In genomic region chr16:85157372-85157771, GRCh38 we compare ENCODE assay signal across 13 cellular contexts. TPM values are rescaled to one million over a fixed set of nuclear protein-coding genes. Genes with fewer than 3 reads are reported as not detected.
DNase-seq lines count a peak whose midpoint lies in the region; ATAC-seq and TF ChIP-seq lines count a peak whose summit lies in the region.
"Had no signal": no experiment of that assay in that cellular context is flagged by ENCODE, and none has a peak within 500 bp of the region (broad histone marks: within the 10 kb centered on the region; RNA-seq: fewer than 3 reads in every experiment).

No MANE protein-coding gene starts in this region.

- peaks cover 2% of the 10 kb centered on the region for H3K27me3 Mint-ChIP-seq in activated B cell treated with CpG ODN at 0.5 μM for 24 hours
- peaks cover 0 to 2% (median 0%) of the 10 kb centered on the region in 3 donors for H3K27me3 Mint-ChIP-seq in immature natural killer cell (ENCODE audit: low read depth in 3 of 3)
- peaks cover 12 to 13% of the 10 kb centered on the region in 2 donors for H3K27me3 Mint-ChIP-seq in stimulated activated naive B cell treated with anti-CD40 and anti-IgM and Interleukin-4, amounts not matched to agents 10 μg/mL and 1 μg/mL and 100 μg/mL, for 72 hours

- TF ChIP-seq CTCF in cardiac muscle cell (IDR thresholded peaks at IDR 0.05; ENCODE audit: low read depth, low read length) = no peak
- no peak for TF ChIP-seq CTCF in activated B cell treated with CpG ODN at 0.5 μM for 24 hours (IDR thresholded peaks at IDR 0.05)
- no peak for TF ChIP-seq CTCF in MM.1S (IDR thresholded peaks at IDR 0.05; ENCODE audit: low read length)

- H3K4me1 Mint-ChIP-seq in activated B cell treated with CpG ODN at 0.5 μM for 24 hours (peaks cover 12% of the 10 kb centered on the region), immature natural killer cell (peaks cover 14 to 16% of the 10 kb centered on the region in 2 donors)
- H3K4me1 Mint-ChIP-seq in stimulated activated naive B cell treated with anti-CD40 and anti-IgM and Interleukin-4, amounts not matched to agents 10 μg/mL and 1 μg/mL and 100 μg/mL, for 72 hours = peaks cover 11% of the 10 kb centered on the region in 2 donors

- no peaks in the 10 kb centered on the region for H3K9me3 Mint-ChIP-seq in activated B cell treated with CpG ODN at 0.5 μM for 24 hours
- no peaks in the 10 kb centered on the region for H3K9me3 Mint-ChIP-seq in immature natural killer cell
- no peaks in the 10 kb centered on the region for H3K9me3 Mint-ChIP-seq in stimulated activated naive B cell treated with anti-CD40 and anti-IgM and Interleukin-4, amounts not matched to agents 10 μg/mL and 1 μg/mL and 100 μg/mL, for 72 hours

- DNase-seq in cardiac muscle cell (ENCODE audit: low read depth in 1 of 2, low spot score in 1 of 2) = no peak
- DNase-seq in Right ventricle myocardium superior = no peak
- no peak for DNase-seq in activated B cell treated with CpG ODN at 0.5 μM for 24 hours
- DNase-seq in immature natural killer cell = no peak
- no peak for DNase-seq in stimulated activated naive B cell treated with anti-CD40 and anti-IgM and Interleukin-4, amounts not matched to agents 10 μg/mL and 1 μg/mL and 100 μg/mL, for 72 hours
- no peak for DNase-seq in NCI-H510A treated with DMSO at 0.1 percent for 48 hours (lab: John Stamatoyannopoulos, UW)
- no peak for DNase-seq in MM.1S
- no peak for DNase-seq in kidney glomerular epithelial cell (lab: John Stamatoyannopoulos, UW)
- DNase-seq: GDM1, NCI-H1694 had no signal

- no peaks in the 10 kb centered on the region for H3K9me2 ChIP-seq in MM.1S (replicated peaks; ENCODE audit: insufficient read depth, low read length)

- ATAC-seq in Right ventricle myocardium superior (ENCODE audit: poor library complexity) (no peak), activated B cell treated with CpG ODN at 0.5 μM for 24 hours (ENCODE audit: low read depth) (no peak)
- ATAC-seq in stimulated activated naive B cell treated with anti-CD40 and anti-IgM and Interleukin-4, amounts not matched to agents 10 μg/mL and 1 μg/mL and 100 μg/mL, for 72 hours (replicated peaks) = peak in 1 of 2 donors; percentile 28

- H3K36me3 Mint-ChIP-seq in activated B cell treated with CpG ODN at 0.5 μM for 24 hours (ENCODE audit: low read depth) (no peaks in the 10 kb centered on the region), immature natural killer cell (no peaks in the 10 kb centered on the region)
- H3K36me3 Mint-ChIP-seq in stimulated activated naive B cell treated with anti-CD40 and anti-IgM and Interleukin-4, amounts not matched to agents 10 μg/mL and 1 μg/mL and 100 μg/mL, for 72 hours = no peaks in the 10 kb centered on the region

- CTCF ChIA-PET in activated B cell treated with CpG ODN at 0.5 μM for 24 hours (lab: Charles Lee) = interaction anchor here (1.0 kb wide), 1 partner anchor 43 kb away, joined by 3 read pairs; no protein-coding TSS in a partner anchor

- H3F3A ChIP-seq in MM.1S (ENCODE audit: insufficient read depth, low read length) = no peaks in the 10 kb centered on the region

- POLR2A ChIA-PET in activated B cell treated with CpG ODN at 0.5 μM for 24 hours (lab: Charles Lee) = no interaction called here

- H3K4me1 ChIP-seq in cardiac muscle cell (ENCODE audit: low read depth) = peaks cover 42% of the 10 kb centered on the region
- no peaks in the 10 kb centered on the region for H3K4me1 ChIP-seq in MM.1S (ENCODE audit: low read length)

- H3K27ac Mint-ChIP-seq in activated B cell treated with CpG ODN at 0.5 μM for 24 hours = peak overlapping the region; percentile 87
- H3K27ac Mint-ChIP-seq in immature natural killer cell = peak overlapping the region; percentile 70 to 90 (median 82)
- H3K27ac Mint-ChIP-seq in stimulated activated naive B cell treated with anti-CD40 and anti-IgM and Interleukin-4, amounts not matched to agents 10 μg/mL and 1 μg/mL and 100 μg/mL, for 72 hours = peak overlapping the region; percentile 88

- H3K36me3 ChIP-seq in cardiac muscle cell (no peaks in the 10 kb centered on the region), MM.1S (replicated peaks; ENCODE audit: insufficient read depth, low read length) (no peaks in the 10 kb centered on the region)

- H3K4me3 ChIP-seq in cardiac muscle cell (no peak overlapping the region), MM.1S (ENCODE audit: low read length) (no peak overlapping the region)
- H3K4me3 ChIP-seq: SK-N-MC had no signal

- peak overlapping the region; percentile 83 for H3K4me3 Mint-ChIP-seq in activated B cell treated with CpG ODN at 0.5 μM for 24 hours
- H3K4me3 Mint-ChIP-seq in immature natural killer cell = peak overlapping the region; percentile 71 to 88 (median 75)
- H3K4me3 Mint-ChIP-seq in stimulated activated naive B cell treated with anti-CD40 and anti-IgM and Interleukin-4, amounts not matched to agents 10 μg/mL and 1 μg/mL and 100 μg/mL, for 72 hours = peak overlapping the region; percentile 76 to 79

- H3K27ac ChIP-seq in cardiac muscle cell = peak overlapping the region; percentile 80
- H3K27ac ChIP-seq in MM.1S (ENCODE audit: low read length) = no peak overlapping the region
- H3K27ac ChIP-seq: SK-N-MC had no signal

- no peaks in the 10 kb centered on the region for H3K27me3 ChIP-seq in cardiac muscle cell
- H3K27me3 ChIP-seq in MM.1S (replicated peaks; ENCODE audit: insufficient read depth, low read length) = peaks cover 56% of the 10 kb centered on the region

- intact Hi-C loops in Right ventricle myocardium superior (cut with DNase I) (no loop called here), activated B cell treated with CpG ODN at 0.5 μM for 24 hours (cut with micrococcal nuclease) (no loop called here)

- no peak overlapping the region for H2AFZ ChIP-seq in MM.1S (ENCODE audit: low read length)

- no peaks in the 10 kb centered on the region for H3K79me2 ChIP-seq in MM.1S (ENCODE audit: low read length)

- H3K9ac ChIP-seq in MM.1S (ENCODE audit: low read length) = no peak overlapping the region

- H3K4me2 ChIP-seq in MM.1S (ENCODE audit: low read depth, low read length) = no peak overlapping the region

- no peaks in the 10 kb centered on the region for H4K20me1 ChIP-seq in MM.1S (ENCODE audit: insufficient read depth, low read length)

- H3K9me3 ChIP-seq in cardiac muscle cell (ENCODE audit: low read depth) (no peaks in the 10 kb centered on the region), MM.1S (replicated peaks; ENCODE audit: insufficient read depth, low read length) (no peaks in the 10 kb centered on the region)

RNA-seq across cellular contexts. Expression of gene CIBAR2, which starts 45.1 kb away (rescaled TPM):
- total RNA-seq in cardiac muscle cell = not detected in 2 replicates
- not detected in 2 replicates for polyA plus RNA-seq in cardiac muscle cell
- not detected for total RNA-seq in Right ventricle myocardium superior
- not detected in 2 replicates for total RNA-seq in activated B cell treated with CpG ODN at 0.5 μM for 24 hours
- under 1 TPM in 1 of 3 donors, not detected in 2; 0.71 TPM for polyA plus RNA-seq in immature natural killer cell
- total RNA-seq: lower leg skin, pulmonary artery endothelial cell had no signal
